Comparison of ENCODE assay signal across 1 cellular context in the genomic region with DNA sequence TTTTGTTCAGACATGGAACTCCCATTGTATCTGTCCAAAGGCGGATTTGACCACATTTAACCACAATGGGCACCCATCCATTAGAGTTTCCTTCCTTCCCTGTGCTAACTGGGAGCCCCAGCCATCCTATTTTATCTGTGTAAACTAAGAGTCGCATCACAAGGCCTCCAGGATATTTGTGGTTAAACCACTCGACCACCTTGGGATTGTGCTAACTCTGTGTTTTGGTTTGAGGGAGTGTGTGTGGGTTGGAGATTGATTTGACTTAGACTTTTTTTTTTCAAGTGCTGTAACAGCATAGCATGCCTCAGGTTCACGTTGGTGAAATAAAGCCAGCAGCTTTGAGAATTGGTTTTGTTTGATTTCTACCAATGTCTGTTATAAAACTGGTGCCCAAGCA.
TF ChIP-seq lines count a peak whose summit lies in the region.

No MANE protein-coding gene starts in this region.

TF ChIP-seq in GM23338, 12 proteins besides CTCF, POLR2A, EP300 and RAD21 (continued from another document):
- TF ChIP-seq, protein P1, sequence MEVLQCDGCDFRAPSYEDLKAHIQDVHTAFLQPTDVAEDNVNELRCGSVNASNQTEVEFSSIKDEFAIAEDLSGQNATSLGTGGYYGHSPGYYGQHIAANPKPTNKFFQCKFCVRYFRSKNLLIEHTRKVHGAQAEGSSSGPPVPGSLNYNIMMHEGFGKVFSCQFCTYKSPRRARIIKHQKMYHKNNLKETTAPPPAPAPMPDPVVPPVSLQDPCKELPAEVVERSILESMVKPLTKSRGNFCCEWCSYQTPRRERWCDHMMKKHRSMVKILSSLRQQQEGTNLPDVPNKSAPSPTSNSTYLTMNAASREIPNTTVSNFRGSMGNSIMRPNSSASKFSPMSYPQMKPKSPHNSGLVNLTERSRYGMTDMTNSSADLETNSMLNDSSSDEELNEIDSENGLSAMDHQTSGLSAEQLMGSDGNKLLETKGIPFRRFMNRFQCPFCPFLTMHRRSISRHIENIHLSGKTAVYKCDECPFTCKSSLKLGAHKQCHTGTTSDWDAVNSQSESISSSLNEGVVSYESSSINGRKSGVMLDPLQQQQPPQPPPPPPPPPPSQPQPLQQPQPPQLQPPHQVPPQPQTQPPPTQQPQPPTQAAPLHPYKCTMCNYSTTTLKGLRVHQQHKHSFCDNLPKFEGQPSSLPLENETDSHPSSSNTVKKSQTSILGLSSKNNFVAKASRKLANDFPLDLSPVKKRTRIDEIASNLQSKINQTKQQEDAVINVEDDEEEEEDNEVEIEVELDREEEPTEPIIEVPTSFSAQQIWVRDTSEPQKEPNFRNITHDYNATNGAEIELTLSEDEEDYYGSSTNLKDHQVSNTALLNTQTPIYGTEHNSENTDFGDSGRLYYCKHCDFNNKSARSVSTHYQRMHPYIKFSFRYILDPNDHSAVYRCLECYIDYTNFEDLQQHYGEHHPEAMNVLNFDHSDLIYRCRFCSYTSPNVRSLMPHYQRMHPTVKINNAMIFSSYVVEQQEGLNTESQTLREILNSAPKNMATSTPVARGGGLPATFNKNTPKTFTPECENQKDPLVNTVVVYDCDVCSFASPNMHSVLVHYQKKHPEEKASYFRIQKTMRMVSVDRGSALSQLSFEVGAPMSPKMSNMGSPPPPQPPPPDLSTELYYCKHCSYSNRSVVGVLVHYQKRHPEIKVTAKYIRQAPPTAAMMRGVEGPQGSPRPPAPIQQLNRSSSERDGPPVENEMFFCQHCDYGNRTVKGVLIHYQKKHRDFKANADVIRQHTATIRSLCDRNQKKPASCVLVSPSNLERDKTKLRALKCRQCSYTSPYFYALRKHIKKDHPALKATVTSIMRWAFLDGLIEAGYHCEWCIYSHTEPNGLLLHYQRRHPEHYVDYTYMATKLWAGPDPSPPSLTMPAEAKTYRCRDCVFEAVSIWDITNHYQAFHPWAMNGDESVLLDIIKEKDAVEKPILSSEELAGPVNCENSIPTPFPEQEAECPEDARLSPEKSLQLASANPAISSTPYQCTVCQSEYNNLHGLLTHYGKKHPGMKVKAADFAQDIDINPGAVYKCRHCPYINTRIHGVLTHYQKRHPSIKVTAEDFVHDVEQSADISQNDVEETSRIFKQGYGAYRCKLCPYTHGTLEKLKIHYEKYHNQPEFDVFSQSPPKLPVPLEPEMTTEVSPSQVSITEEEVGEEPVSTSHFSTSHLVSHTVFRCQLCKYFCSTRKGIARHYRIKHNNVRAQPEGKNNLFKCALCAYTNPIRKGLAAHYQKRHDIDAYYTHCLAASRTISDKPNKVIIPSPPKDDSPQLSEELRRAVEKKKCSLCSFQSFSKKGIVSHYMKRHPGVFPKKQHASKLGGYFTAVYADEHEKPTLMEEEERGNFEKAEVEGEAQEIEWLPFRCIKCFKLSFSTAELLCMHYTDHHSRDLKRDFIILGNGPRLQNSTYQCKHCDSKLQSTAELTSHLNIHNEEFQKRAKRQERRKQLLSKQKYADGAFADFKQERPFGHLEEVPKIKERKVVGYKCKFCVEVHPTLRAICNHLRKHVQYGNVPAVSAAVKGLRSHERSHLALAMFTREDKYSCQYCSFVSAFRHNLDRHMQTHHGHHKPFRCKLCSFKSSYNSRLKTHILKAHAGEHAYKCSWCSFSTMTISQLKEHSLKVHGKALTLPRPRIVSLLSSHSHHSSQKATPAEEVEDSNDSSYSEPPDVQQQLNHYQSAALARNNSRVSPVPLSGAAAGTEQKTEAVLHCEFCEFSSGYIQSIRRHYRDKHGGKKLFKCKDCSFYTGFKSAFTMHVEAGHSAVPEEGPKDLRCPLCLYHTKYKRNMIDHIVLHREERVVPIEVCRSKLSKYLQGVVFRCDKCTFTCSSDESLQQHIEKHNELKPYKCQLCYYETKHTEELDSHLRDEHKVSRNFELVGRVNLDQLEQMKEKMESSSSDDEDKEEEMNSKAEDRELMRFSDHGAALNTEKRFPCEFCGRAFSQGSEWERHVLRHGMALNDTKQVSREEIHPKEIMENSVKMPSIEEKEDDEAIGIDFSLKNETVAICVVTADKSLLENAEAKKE (CRISPR knock-in tag; IDR thresholded peaks at IDR 0.05), result no peak
- TF ChIP-seq CREB1 (CRISPR knock-in tag; IDR thresholded peaks at IDR 0.05; ENCODE audit: low read depth) (no peak), STAT1 (IDR thresholded peaks at IDR 0.05; ENCODE audit: unreplicated experiment) (no peak), NANOG (IDR thresholded peaks at IDR 0.05; ENCODE audit: borderline replicate concordance) (no peak), ZNF114 (CRISPR knock-in tag; IDR thresholded peaks at IDR 0.05) (no peak), ZNF331 (CRISPR knock-in tag; IDR thresholded peaks at IDR 0.05; ENCODE audit: low read depth) (no peak), EZH2 (IDR thresholded peaks at IDR 0.05; ENCODE audit: low read depth, unreplicated experiment) (no peak), JUNB (IDR thresholded peaks at IDR 0.05; ENCODE audit: unreplicated experiment) (no peak), EZH2phosphoT487 (IDR thresholded peaks at IDR 0.05; ENCODE audit: unreplicated experiment) (no peak)
- TF ChIP-seq, protein P2, sequence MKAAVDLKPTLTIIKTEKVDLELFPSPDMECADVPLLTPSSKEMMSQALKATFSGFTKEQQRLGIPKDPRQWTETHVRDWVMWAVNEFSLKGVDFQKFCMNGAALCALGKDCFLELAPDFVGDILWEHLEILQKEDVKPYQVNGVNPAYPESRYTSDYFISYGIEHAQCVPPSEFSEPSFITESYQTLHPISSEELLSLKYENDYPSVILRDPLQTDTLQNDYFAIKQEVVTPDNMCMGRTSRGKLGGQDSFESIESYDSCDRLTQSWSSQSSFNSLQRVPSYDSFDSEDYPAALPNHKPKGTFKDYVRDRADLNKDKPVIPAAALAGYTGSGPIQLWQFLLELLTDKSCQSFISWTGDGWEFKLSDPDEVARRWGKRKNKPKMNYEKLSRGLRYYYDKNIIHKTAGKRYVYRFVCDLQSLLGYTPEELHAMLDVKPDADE (IDR thresholded peaks at IDR 0.05), result no peak
